14 cellular contexts compared by ENCODE assay signal in genomic region chr2:33011406-33011805, GRCh38.
DNase-seq lines count a peak whose midpoint lies in the region; ATAC-seq and TF ChIP-seq lines count a peak whose summit lies in the region.
"Had no signal": no experiment of that assay in that cellular context is flagged by ENCODE, and none has a peak within 500 bp of the region (broad histone marks: within the 10 kb centered on the region; RNA-seq: fewer than 3 reads in every experiment).

No MANE protein-coding gene starts in this region.

- in situ Hi-C loops in IMR-90 (cut with MboI; ENCODE audit: low sequenced_read_pairs) = no loop called here

- H3K27me3 Mint-ChIP-seq in brain = peaks cover 3% of the 10 kb centered on the region
- H3K27me3 Mint-ChIP-seq: CD4-positive, alpha-beta T cell had no signal

- H3K18ac ChIP-seq in IMR-90 (ENCODE audit: low read depth, low read length) = no peak overlapping the region

- peak overlapping the region; percentile 6; the same call in 1 of the 2 replicates for H2AK5ac ChIP-seq in IMR-90 (ENCODE audit: low read depth, low read length)

- no peak overlapping the region for H4K91ac ChIP-seq in IMR-90 (ENCODE audit: insufficient read depth, low read depth, low read length)

- dilution Hi-C loops in IMR-90 (cut with HindIII; ENCODE audit: low sequenced_read_pairs, unreplicated experiment) = no loop called here

- no peak overlapping the region for H3K4ac ChIP-seq in IMR-90 (ENCODE audit: low read depth, low read length)

- H3K79me1 ChIP-seq in IMR-90 (ENCODE audit: low read depth in 1 of 2, low read length in 2 of 2) = peaks cover 38 to 71% of the 10 kb centered on the region in 2 experiments

- H3K27ac ChIP-seq in IMR-90 (ENCODE audit: insufficient read depth, low read length) (no peak overlapping the region), liver (ENCODE audit: low read depth in 1 of 2, low read length in 2 of 2) (no peak overlapping the region)
- H3K27ac ChIP-seq: C4-2B, GM23248 had no signal

- no peak overlapping the region for H4K5ac ChIP-seq in IMR-90 (ENCODE audit: low read depth, low read length)

- H2BK20ac ChIP-seq in IMR-90 (ENCODE audit: low read depth, low read length) = no peak overlapping the region

- no peak overlapping the region for H2BK5ac ChIP-seq in IMR-90 (ENCODE audit: low read depth, low read length, poor library complexity, severe bottlenecking)

- no peak overlapping the region for H2BK15ac ChIP-seq in IMR-90 (ENCODE audit: low read depth, low read length)

- H3K4me1 ChIP-seq in IMR-90 (ENCODE audit: control insufficient read depth, insufficient read depth, low read length) (peaks cover 20% of the 10 kb centered on the region), liver (ENCODE audit: control insufficient read depth in 4 of 4, insufficient read depth in 4 of 4, low read length in 3 of 4) (peaks cover 8 to 26% (median 22%) of the 10 kb centered on the region in 4 donors)
- H3K4me1 ChIP-seq: HAP-1 had no signal

- no peak overlapping the region for H3K4me3 Mint-ChIP-seq in brain
- H3K4me3 Mint-ChIP-seq: CD4-positive, alpha-beta T cell had no signal

- no peak overlapping the region for H3K4me2 ChIP-seq in IMR-90 (ENCODE audit: low read depth, low read length)

- 100% methylated on average over 2 of the region's 2 CpGs; no CpG with 5 or more reads in 1 of the 2 experiments for whole genome bisulfite sequencing in IMR-90 (ENCODE audit: extremely low coverage in 2 of 2, insufficient read length in 1 of 2), 2 experiments
- 43% methylated on average over 2 of the region's 2 CpGs for WGBS in liver

- CTCF ChIA-PET in IMR-90 (lab: Yijun Ruan, JAX) = no interaction called here

- H4K8ac ChIP-seq in IMR-90 (ENCODE audit: low read depth in 2 of 2, low read length in 2 of 2) = peak overlapping the region in 1 of 2 experiments; percentile 4; a peak in 1 of 4 replicates

- no peak for TF ChIP-seq RAD21 in IMR-90 (IDR thresholded peaks at IDR 0.05; ENCODE audit: low read length)
- TF ChIP-seq RAD21 in liver (IDR thresholded peaks at IDR 0.05) = no peak

- ATAC-seq in IMR-90 (ENCODE audit: low read depth) = no peak
- ATAC-seq in HG02642 (IDR thresholded peaks at IDR 0.05; ENCODE audit: poor library complexity, unreplicated experiment) = no peak

- TF ChIP-seq CTCF in IMR-90 (conservative IDR thresholded peaks at IDR 0.05; ENCODE audit: low read depth, low read length) = no peak
- TF ChIP-seq CTCF in brain (conservative IDR thresholded peaks at IDR 0.05) = no peak
- no peak for TF ChIP-seq CTCF in liver (IDR thresholded peaks at IDR 0.05; ENCODE audit: low read depth, low read length, missing input control)

- no peak for DNase-seq in IMR-90
- peak; percentile 42 for DNase-seq in NCI-H82 (lab: John Stamatoyannopoulos, UW)
- DNase-seq in OCI-M1 (lab: John Stamatoyannopoulos, UW) = no peak
- no peak for DNase-seq in SHP77 treated with DMSO at 0.1 percent for 48 hours (lab: John Stamatoyannopoulos, UW)
- no peak for DNase-seq in iPS-NIHi7 (ENCODE audit: extremely low spot score)
- DNase-seq: AML-193; Caco-2; CD4-positive, alpha-beta T cell; GM23248 had no signal

- no peaks in the 10 kb centered on the region for H3K36me3 Mint-ChIP-seq in brain

- peaks cover 9% of the 10 kb centered on the region for H3K9me1 ChIP-seq in IMR-90 (ENCODE audit: insufficient read depth, low read length)

- no peak overlapping the region for H2AK9ac ChIP-seq in IMR-90 (replicated peaks; ENCODE audit: low read depth, low read length, poor library complexity)

- 0 out of 2 replicates have a peak overlapping the region, but pooled peaks have one; percentile 12 for H3K23ac ChIP-seq in IMR-90 (ENCODE audit: low read depth, low read length)

- H3K4me3 ChIP-seq in IMR-90 (ENCODE audit: insufficient read depth, low read depth, low read length) = no peak overlapping the region
- H3K4me3 ChIP-seq in liver (ENCODE audit: low read depth in 1 of 3, low read length in 3 of 3) = no peak overlapping the region
- H3K4me3 ChIP-seq: GM23248, HAP-1 had no signal

- H3K4me1 Mint-ChIP-seq in brain = peaks cover 52% of the 10 kb centered on the region

- no peak overlapping the region; the same call in 1 of the 2 replicates for H3K56ac ChIP-seq in IMR-90 (ENCODE audit: extremely low read depth, insufficient read depth, low read length)

- H3K9ac ChIP-seq in IMR-90 (ENCODE audit: low read depth, low read length) (no peak overlapping the region), liver (ENCODE audit: low read depth in 1 of 2, low read length in 2 of 2) (no peak overlapping the region)
- H3K9ac ChIP-seq: GM23248 had no signal

- peak overlapping the region in 4 of 5 experiments; percentile 6 to 63 (median 38) for H3K27ac Mint-ChIP-seq in brain
- H3K27ac Mint-ChIP-seq: CD4-positive, alpha-beta T cell had no signal

- 0 out of 2 replicates have a peak overlapping the region, but pooled peaks have one; percentile 35 for H3K14ac ChIP-seq in IMR-90 (replicated peaks; ENCODE audit: low read depth, low read length)

- BruUV-seq in IMR-90 (replicated peaks; lab: Mats Ljungman, UMichigan) = no TSS peak

- peaks cover 0 to 4% (median 0%) of the 10 kb centered on the region in 5 experiments for H3K9me3 Mint-ChIP-seq in brain
- H3K9me3 Mint-ChIP-seq: CD4-positive, alpha-beta T cell had no signal

- no peak for TF ChIP-seq POLR2A in IMR-90 (IDR thresholded peaks at IDR 0.05; ENCODE audit: low read depth, low read length)

- H3K9me3 ChIP-seq in IMR-90 (ENCODE audit: control insufficient read depth, insufficient read depth, low read length) (no peaks in the 10 kb centered on the region), liver (ENCODE audit: control insufficient read depth in 4 of 4, low read length in 3 of 4) (no peaks in the 10 kb centered on the region)
- H3K9me3 ChIP-seq: Caco-2, HAP-1 had no signal

- H4K20me1 ChIP-seq in IMR-90 (ENCODE audit: insufficient read depth, low read length) = no peaks in the 10 kb centered on the region

- POLR2A ChIA-PET in IMR-90 (lab: Charles Lee; ENCODE audit: unreplicated experiment) = no interaction called here

- H2AFZ ChIP-seq in IMR-90 (replicated peaks; ENCODE audit: low read length, poor library complexity) = no peak overlapping the region
- H2AFZ ChIP-seq: GM23248 had no signal

- H3K27me3 ChIP-seq in IMR-90 (ENCODE audit: control insufficient read depth, insufficient read depth, low read length) (no peaks in the 10 kb centered on the region), liver (ENCODE audit: control insufficient read depth in 4 of 4, insufficient read depth in 4 of 4, low read length in 3 of 4) (no peaks in the 10 kb centered on the region)

- intact Hi-C loops in IMR-90 (cut with micrococcal nuclease) = no loop called here

- no peaks in the 10 kb centered on the region for H3K36me3 ChIP-seq in IMR-90 (ENCODE audit: control insufficient read depth, insufficient read depth, low read length)
- no peaks in the 10 kb centered on the region for H3K36me3 ChIP-seq in liver (ENCODE audit: control insufficient read depth in 4 of 4, insufficient read depth in 3 of 4, low read depth in 1 of 4, low read length in 3 of 4)
- H3K36me3 ChIP-seq: HAP-1 had no signal

- no peak overlapping the region for H2BK120ac ChIP-seq in IMR-90 (ENCODE audit: low read depth, low read length)

TF ChIP-seq in IMR-90, 13 proteins besides CTCF, POLR2A, EP300 and RAD21 (continues in another document):
- TF ChIP-seq SMC3 (IDR thresholded peaks at IDR 0.05; ENCODE audit: low read depth, low read length) (no peak), MAFK (IDR thresholded peaks at IDR 0.05; ENCODE audit: low read depth, low read length) (no peak), CHD1 (IDR thresholded peaks at IDR 0.05; ENCODE audit: low read depth, low read length) (no peak), MXI1 (IDR thresholded peaks at IDR 0.05; ENCODE audit: borderline replicate concordance, low read depth, low read length) (no peak), MAZ (IDR thresholded peaks at IDR 0.05; ENCODE audit: borderline replicate concordance, low read depth, low read length) (no peak), FOS (IDR thresholded peaks at IDR 0.05; ENCODE audit: low read depth, low read length) (no peak), BHLHE40 (IDR thresholded peaks at IDR 0.05; ENCODE audit: low read depth, low read length) (no peak), NFE2L2 (IDR thresholded peaks at IDR 0.05; ENCODE audit: low read depth, low read length) (no peak)
- TF ChIP-seq, protein P1, sequence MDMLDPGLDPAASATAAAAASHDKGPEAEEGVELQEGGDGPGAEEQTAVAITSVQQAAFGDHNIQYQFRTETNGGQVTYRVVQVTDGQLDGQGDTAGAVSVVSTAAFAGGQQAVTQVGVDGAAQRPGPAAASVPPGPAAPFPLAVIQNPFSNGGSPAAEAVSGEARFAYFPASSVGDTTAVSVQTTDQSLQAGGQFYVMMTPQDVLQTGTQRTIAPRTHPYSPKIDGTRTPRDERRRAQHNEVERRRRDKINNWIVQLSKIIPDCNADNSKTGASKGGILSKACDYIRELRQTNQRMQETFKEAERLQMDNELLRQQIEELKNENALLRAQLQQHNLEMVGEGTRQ (IDR thresholded peaks at IDR 0.05; ENCODE audit: low read depth, low read length) = no peak

TF ChIP-seq in liver, 16 proteins besides CTCF, POLR2A, EP300 and RAD21:
- TF ChIP-seq RXRA (IDR thresholded peaks at IDR 0.05) (peak; percentile 19 to 43), HNF4A (conservative IDR thresholded peaks at IDR 0.05) (peak; percentile 75 to 76), FOXA1 (IDR thresholded peaks at IDR 0.05) (no peak), YY1 (IDR thresholded peaks at IDR 0.05) (peak; percentile 59)
- TF ChIP-seq, protein P2, sequence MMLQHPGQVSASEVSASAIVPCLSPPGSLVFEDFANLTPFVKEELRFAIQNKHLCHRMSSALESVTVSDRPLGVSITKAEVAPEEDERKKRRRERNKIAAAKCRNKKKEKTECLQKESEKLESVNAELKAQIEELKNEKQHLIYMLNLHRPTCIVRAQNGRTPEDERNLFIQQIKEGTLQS (IDR thresholded peaks at IDR 0.05) = no peak
